Comparison of ENCODE assay signal across 1 cellular context in the genomic region with DNA sequence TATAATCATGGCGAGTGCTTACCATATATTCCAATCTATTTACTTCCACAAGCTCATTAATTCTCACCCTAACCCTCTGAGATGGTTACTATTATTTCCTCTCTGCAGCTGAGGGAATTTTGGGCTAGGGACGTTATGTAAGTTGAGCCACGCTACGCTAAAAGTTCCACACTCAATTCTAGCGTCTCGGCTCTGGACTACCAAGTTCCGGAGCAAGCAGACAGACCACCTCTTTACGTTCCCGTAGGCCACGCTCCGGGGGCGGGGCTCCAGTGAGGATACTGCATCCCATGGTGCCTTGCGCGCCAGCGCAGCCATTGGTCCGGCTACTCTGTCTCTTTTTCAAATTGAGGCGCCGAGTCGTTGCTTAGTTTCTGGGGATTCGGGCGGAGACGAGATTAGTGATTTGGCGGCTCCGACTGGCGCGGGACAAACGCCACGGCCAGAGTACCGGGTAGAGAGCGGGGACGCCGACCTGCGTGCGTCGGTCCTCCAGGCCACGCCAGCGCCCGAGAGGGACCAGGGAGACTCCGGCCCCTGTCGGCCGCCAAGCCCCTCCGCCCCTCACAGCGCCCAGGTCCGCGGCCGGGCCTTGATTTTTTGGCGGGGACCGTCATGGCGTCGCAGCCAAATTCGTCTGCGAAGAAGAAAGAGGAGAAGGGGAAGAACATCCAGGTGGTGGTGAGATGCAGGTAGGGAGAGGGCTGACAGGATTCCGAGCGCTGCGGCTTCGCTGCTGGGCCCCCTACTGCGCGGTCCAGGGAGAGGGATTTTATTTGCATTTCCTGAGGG.
TF ChIP-seq lines count a peak whose summit lies in the region.

TSS of gene KIF11 (plus strand) at position 370 of the 792 bp plus-strand sequence. CDS start at position 616, 246 bp downstream.

TF ChIP-seq in K562, 482 proteins besides CTCF, POLR2A, EP300 and RAD21 (continued from another document and continues in another):
- TF ChIP-seq MAFK (IDR thresholded peaks at IDR 0.05; ENCODE audit: low read length) (no peak), E4F1 (CRISPR knock-in tag; IDR thresholded peaks at IDR 0.05; ENCODE audit: borderline replicate concordance) (no peak), COPS2 (conservative IDR thresholded peaks at IDR 0.05) (no peak), ZNF79 (CRISPR knock-in tag; IDR thresholded peaks at IDR 0.05; ENCODE audit: low read depth) (no peak), FOSL1 (tag; conservative IDR thresholded peaks at IDR 0.05) (no peak; the same call in 1 of the 2 replicates), MYNN (IDR thresholded peaks at IDR 0.05) (no peak), MYNN (CRISPR knock-in tag; IDR thresholded peaks at IDR 0.05) (no peak), RBBP5 (IDR thresholded peaks at IDR 0.05; ENCODE audit: borderline replicate concordance, insufficient read depth, low read length, poor library complexity, severe bottlenecking) (peak; percentile 60), FIP1L1 (IDR thresholded peaks at IDR 0.05; ENCODE audit: low read depth, low read length, poor library complexity, severe bottlenecking) (peak; percentile 35), SP2 (IDR thresholded peaks at IDR 0.05; ENCODE audit: extremely low read depth, low read depth, low read length, poor library complexity, severe bottlenecking) (peak; percentile 30), SMARCE1 (IDR thresholded peaks at IDR 0.05) (no peak), FOXA3 (CRISPR knock-in tag; conservative IDR thresholded peaks at IDR 0.05 in 1 of 2, IDR thresholded peaks at IDR 0.05 in 1 of 2) (no peak), MCM2 (IDR thresholded peaks at IDR 0.05; ENCODE audit: low read depth) (no peak), HMG20B (CRISPR knock-in tag; IDR thresholded peaks at IDR 0.05) (no peak), ZBTB1 (CRISPR knock-in tag; IDR thresholded peaks at IDR 0.05; ENCODE audit: borderline replicate concordance, low read depth) (0 out of 2 replicates have a peak, but pooled peaks have one; percentile 28), HSF4 (CRISPR knock-in tag; IDR thresholded peaks at IDR 0.05; ENCODE audit: borderline replicate concordance) (no peak), FOXM1 (IDR thresholded peaks at IDR 0.05; ENCODE audit: low read depth) (peak; percentile 98), FOXM1 (CRISPR knock-in tag; IDR thresholded peaks at IDR 0.05; ENCODE audit: low read depth) (peak; percentile 98), HDAC1 (IDR thresholded peaks at IDR 0.05) (peak in 1 of 2 experiments; percentile 76; a peak in 1 of 4 replicates), DMBX1 (CRISPR knock-in tag; IDR thresholded peaks at IDR 0.05; ENCODE audit: borderline replicate concordance) (no peak), OTX1 (CRISPR knock-in tag; IDR thresholded peaks at IDR 0.05) (no peak), STAG1 (CRISPR knock-in tag; IDR thresholded peaks at IDR 0.05; ENCODE audit: borderline replicate concordance) (no peak), E2F8 (IDR thresholded peaks at IDR 0.05; ENCODE audit: low read depth, partially characterized antibody) (no peak), NFYB (IDR thresholded peaks at IDR 0.05; ENCODE audit: extremely low read depth, insufficient read length) (peak; percentile 72), SMAD1 (IDR thresholded peaks at IDR 0.05; ENCODE audit: low read depth, low read length, partially characterized antibody) (peak; percentile 70), TAF15 (IDR thresholded peaks at IDR 0.05; ENCODE audit: low read depth, low read length) (no peak), L3MBTL2 (IDR thresholded peaks at IDR 0.05) (peak; percentile 38; the same call in 1 of the 2 replicates), PHB2 (IDR thresholded peaks at IDR 0.05; ENCODE audit: low read depth) (no peak), SETDB1 (IDR thresholded peaks at IDR 0.05; ENCODE audit: low read length) (no peak), ZBTB17 (CRISPR knock-in tag; IDR thresholded peaks at IDR 0.05) (no peak), MAX (CRISPR knock-in tag; IDR thresholded peaks at IDR 0.05) (no peak; the same call in 1 of the 2 replicates), KLF1 (tag; IDR thresholded peaks at IDR 0.05) (no peak), ERF (CRISPR knock-in tag; IDR thresholded peaks at IDR 0.05) (no peak), KLF10 (CRISPR knock-in tag; IDR thresholded peaks at IDR 0.05) (no peak), NONO (IDR thresholded peaks at IDR 0.05; ENCODE audit: low read depth in 2 of 2, low read length in 1 of 2) (peak in 1 of 2 experiments; percentile 35; a peak in 1 of 4 replicates)
- TF ChIP-seq, protein P1, sequence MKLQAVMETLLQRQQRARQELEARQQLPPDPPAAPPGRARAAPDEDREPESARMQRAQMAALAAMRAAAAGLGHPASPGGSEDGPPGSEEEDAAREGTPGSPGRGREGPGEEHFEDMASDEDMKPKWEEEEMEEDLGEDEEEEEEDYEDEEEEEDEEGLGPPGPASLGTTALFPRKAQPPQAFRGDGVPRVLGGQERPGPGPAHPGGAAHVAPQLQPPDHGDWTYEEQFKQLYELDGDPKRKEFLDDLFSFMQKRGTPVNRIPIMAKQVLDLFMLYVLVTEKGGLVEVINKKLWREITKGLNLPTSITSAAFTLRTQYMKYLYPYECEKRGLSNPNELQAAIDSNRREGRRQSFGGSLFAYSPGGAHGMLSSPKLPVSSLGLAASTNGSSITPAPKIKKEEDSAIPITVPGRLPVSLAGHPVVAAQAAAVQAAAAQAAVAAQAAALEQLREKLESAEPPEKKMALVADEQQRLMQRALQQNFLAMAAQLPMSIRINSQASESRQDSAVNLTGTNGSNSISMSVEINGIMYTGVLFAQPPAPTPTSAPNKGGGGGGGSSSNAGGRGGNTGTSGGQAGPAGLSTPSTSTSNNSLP (IDR thresholded peaks at IDR 0.05; ENCODE audit: borderline replicate concordance, low read depth, low read length), result no peak
- TF ChIP-seq, protein P2, sequence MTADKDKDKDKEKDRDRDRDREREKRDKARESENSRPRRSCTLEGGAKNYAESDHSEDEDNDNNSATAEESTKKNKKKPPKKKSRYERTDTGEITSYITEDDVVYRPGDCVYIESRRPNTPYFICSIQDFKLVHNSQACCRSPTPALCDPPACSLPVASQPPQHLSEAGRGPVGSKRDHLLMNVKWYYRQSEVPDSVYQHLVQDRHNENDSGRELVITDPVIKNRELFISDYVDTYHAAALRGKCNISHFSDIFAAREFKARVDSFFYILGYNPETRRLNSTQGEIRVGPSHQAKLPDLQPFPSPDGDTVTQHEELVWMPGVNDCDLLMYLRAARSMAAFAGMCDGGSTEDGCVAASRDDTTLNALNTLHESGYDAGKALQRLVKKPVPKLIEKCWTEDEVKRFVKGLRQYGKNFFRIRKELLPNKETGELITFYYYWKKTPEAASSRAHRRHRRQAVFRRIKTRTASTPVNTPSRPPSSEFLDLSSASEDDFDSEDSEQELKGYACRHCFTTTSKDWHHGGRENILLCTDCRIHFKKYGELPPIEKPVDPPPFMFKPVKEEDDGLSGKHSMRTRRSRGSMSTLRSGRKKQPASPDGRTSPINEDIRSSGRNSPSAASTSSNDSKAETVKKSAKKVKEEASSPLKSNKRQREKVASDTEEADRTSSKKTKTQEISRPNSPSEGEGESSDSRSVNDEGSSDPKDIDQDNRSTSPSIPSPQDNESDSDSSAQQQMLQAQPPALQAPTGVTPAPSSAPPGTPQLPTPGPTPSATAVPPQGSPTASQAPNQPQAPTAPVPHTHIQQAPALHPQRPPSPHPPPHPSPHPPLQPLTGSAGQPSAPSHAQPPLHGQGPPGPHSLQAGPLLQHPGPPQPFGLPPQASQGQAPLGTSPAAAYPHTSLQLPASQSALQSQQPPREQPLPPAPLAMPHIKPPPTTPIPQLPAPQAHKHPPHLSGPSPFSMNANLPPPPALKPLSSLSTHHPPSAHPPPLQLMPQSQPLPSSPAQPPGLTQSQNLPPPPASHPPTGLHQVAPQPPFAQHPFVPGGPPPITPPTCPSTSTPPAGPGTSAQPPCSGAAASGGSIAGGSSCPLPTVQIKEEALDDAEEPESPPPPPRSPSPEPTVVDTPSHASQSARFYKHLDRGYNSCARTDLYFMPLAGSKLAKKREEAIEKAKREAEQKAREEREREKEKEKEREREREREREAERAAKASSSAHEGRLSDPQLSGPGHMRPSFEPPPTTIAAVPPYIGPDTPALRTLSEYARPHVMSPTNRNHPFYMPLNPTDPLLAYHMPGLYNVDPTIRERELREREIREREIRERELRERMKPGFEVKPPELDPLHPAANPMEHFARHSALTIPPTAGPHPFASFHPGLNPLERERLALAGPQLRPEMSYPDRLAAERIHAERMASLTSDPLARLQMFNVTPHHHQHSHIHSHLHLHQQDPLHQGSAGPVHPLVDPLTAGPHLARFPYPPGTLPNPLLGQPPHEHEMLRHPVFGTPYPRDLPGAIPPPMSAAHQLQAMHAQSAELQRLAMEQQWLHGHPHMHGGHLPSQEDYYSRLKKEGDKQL (CRISPR knock-in tag; IDR thresholded peaks at IDR 0.05; ENCODE audit: borderline replicate concordance), result no peak
- TF ChIP-seq, protein P3, sequence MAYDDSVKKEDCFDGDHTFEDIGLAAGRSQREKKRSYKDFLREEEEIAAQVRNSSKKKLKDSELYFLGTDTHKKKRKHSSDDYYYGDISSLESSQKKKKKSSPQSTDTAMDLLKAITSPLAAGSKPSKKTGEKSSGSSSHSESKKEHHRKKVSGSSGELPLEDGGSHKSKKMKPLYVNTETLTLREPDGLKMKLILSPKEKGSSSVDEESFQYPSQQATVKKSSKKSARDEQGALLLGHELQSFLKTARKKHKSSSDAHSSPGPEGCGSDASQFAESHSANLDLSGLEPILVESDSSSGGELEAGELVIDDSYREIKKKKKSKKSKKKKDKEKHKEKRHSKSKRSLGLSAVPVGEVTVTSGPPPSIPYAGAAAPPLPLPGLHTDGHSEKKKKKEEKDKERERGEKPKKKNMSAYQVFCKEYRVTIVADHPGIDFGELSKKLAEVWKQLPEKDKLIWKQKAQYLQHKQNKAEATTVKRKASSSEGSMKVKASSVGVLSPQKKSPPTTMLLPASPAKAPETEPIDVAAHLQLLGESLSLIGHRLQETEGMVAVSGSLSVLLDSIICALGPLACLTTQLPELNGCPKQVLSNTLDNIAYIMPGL (CRISPR knock-in tag; IDR thresholded peaks at IDR 0.05), result no peak
- TF ChIP-seq, protein P4, sequence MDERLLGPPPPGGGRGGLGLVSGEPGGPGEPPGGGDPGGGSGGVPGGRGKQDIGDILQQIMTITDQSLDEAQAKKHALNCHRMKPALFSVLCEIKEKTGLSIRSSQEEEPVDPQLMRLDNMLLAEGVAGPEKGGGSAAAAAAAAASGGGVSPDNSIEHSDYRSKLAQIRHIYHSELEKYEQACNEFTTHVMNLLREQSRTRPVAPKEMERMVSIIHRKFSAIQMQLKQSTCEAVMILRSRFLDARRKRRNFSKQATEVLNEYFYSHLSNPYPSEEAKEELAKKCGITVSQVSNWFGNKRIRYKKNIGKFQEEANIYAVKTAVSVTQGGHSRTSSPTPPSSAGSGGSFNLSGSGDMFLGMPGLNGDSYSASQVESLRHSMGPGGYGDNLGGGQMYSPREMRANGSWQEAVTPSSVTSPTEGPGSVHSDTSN (CRISPR knock-in tag; IDR thresholded peaks at IDR 0.05; ENCODE audit: low read depth), result no peak
- TF ChIP-seq, protein P4 (tag; conservative IDR thresholded peaks at IDR 0.05; ENCODE audit: low read depth), result no peak
